1 cellular context compared by ENCODE assay signal in the genomic region with DNA sequence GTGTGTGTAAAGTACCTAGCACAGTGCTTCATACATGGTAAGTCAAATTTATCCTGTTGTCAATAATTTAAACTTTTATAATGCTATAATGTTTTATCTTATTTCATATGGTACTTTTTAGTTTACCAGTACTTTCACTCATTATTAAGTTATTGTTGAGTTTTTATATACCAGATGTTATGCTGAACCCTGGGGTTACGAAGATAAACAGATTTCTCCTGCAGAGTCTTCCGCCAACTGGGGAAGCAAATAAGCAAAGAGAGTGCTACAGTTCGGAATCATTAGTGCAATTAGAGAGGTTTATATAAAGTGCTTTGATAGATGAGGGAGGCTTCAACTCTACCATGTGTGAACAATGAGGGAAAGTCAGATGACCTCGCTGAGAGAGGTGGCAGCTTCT.
TF ChIP-seq lines count a peak whose summit lies in the region.

No MANE protein-coding gene starts in this region.

TF ChIP-seq in SK-N-SH, 30 proteins besides CTCF, POLR2A, EP300 and RAD21 (continued from another document):
- TF ChIP-seq, protein P1, sequence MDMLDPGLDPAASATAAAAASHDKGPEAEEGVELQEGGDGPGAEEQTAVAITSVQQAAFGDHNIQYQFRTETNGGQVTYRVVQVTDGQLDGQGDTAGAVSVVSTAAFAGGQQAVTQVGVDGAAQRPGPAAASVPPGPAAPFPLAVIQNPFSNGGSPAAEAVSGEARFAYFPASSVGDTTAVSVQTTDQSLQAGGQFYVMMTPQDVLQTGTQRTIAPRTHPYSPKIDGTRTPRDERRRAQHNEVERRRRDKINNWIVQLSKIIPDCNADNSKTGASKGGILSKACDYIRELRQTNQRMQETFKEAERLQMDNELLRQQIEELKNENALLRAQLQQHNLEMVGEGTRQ (IDR thresholded peaks at IDR 0.05; ENCODE audit: borderline replicate concordance, low read depth, low read length): no peak
- TF ChIP-seq FOXJ3 (CRISPR knock-in tag; IDR thresholded peaks at IDR 0.05): peak; percentile 55; the same call in 1 of the 2 replicates
- no peak for TF ChIP-seq MEF2A (IDR thresholded peaks at IDR 0.05; ENCODE audit: borderline replicate concordance, low read depth)
- TF ChIP-seq, protein P2, sequence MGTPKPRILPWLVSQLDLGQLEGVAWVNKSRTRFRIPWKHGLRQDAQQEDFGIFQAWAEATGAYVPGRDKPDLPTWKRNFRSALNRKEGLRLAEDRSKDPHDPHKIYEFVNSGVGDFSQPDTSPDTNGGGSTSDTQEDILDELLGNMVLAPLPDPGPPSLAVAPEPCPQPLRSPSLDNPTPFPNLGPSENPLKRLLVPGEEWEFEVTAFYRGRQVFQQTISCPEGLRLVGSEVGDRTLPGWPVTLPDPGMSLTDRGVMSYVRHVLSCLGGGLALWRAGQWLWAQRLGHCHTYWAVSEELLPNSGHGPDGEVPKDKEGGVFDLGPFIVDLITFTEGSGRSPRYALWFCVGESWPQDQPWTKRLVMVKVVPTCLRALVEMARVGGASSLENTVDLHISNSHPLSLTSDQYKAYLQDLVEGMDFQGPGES (IDR thresholded peaks at IDR 0.05; ENCODE audit: low read depth, low read length): no peak
- TF ChIP-seq YY1 (IDR thresholded peaks at IDR 0.05; ENCODE audit: low read depth): no peak
- TF ChIP-seq RCOR1 (IDR thresholded peaks at IDR 0.05; ENCODE audit: low read length): peak; percentile 86
- TF ChIP-seq FOSL2 (IDR thresholded peaks at IDR 0.05; ENCODE audit: borderline replicate concordance, low read depth): no peak
- TF ChIP-seq NFIC (IDR thresholded peaks at IDR 0.05; ENCODE audit: borderline replicate concordance): no peak
- TF ChIP-seq, protein P3, sequence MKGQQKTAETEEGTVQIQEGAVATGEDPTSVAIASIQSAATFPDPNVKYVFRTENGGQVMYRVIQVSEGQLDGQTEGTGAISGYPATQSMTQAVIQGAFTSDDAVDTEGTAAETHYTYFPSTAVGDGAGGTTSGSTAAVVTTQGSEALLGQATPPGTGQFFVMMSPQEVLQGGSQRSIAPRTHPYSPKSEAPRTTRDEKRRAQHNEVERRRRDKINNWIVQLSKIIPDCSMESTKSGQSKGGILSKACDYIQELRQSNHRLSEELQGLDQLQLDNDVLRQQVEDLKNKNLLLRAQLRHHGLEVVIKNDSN (IDR thresholded peaks at IDR 0.05; ENCODE audit: borderline replicate concordance, low read depth): no peak
- no peak for TF ChIP-seq EZH2phosphoT487 (IDR thresholded peaks at IDR 0.05; ENCODE audit: borderline replicate concordance, low read depth)
- TF ChIP-seq GABPA (IDR thresholded peaks at IDR 0.05; ENCODE audit: low read depth): no peak
- TF ChIP-seq POLR2AphosphoS5 (IDR thresholded peaks at IDR 0.05; ENCODE audit: low read depth, low read length): no peak
- TF ChIP-seq TAF1 (IDR thresholded peaks at IDR 0.05; ENCODE audit: borderline replicate concordance, low read depth, low read length): no peak
- TF ChIP-seq, protein P4, sequence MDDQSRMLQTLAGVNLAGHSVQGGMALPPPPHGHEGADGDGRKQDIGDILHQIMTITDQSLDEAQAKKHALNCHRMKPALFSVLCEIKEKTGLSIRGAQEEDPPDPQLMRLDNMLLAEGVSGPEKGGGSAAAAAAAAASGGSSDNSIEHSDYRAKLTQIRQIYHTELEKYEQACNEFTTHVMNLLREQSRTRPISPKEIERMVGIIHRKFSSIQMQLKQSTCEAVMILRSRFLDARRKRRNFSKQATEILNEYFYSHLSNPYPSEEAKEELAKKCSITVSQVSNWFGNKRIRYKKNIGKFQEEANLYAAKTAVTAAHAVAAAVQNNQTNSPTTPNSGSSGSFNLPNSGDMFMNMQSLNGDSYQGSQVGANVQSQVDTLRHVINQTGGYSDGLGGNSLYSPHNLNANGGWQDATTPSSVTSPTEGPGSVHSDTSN (IDR thresholded peaks at IDR 0.05): no peak
- TF ChIP-seq GATA2 (CRISPR knock-in tag; IDR thresholded peaks at IDR 0.05): peak; percentile 84
- TF ChIP-seq, protein P5, sequence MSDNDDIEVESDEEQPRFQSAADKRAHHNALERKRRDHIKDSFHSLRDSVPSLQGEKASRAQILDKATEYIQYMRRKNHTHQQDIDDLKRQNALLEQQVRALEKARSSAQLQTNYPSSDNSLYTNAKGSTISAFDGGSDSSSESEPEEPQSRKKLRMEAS (IDR thresholded peaks at IDR 0.05; ENCODE audit: low read depth): no peak
- TF ChIP-seq, protein P6, sequence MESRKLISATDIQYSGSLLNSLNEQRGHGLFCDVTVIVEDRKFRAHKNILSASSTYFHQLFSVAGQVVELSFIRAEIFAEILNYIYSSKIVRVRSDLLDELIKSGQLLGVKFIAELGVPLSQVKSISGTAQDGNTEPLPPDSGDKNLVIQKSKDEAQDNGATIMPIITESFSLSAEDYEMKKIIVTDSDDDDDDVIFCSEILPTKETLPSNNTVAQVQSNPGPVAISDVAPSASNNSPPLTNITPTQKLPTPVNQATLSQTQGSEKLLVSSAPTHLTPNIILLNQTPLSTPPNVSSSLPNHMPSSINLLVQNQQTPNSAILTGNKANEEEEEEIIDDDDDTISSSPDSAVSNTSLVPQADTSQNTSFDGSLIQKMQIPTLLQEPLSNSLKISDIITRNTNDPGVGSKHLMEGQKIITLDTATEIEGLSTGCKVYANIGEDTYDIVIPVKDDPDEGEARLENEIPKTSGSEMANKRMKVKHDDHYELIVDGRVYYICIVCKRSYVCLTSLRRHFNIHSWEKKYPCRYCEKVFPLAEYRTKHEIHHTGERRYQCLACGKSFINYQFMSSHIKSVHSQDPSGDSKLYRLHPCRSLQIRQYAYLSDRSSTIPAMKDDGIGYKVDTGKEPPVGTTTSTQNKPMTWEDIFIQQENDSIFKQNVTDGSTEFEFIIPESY (IDR thresholded peaks at IDR 0.05; ENCODE audit: borderline replicate concordance, low read depth): no peak
- TF ChIP-seq CHD2 (IDR thresholded peaks at IDR 0.05; ENCODE audit: low read length, partially characterized antibody): peak; percentile 81
- no peak for TF ChIP-seq JUND (IDR thresholded peaks at IDR 0.05)
- TF ChIP-seq, protein P7, sequence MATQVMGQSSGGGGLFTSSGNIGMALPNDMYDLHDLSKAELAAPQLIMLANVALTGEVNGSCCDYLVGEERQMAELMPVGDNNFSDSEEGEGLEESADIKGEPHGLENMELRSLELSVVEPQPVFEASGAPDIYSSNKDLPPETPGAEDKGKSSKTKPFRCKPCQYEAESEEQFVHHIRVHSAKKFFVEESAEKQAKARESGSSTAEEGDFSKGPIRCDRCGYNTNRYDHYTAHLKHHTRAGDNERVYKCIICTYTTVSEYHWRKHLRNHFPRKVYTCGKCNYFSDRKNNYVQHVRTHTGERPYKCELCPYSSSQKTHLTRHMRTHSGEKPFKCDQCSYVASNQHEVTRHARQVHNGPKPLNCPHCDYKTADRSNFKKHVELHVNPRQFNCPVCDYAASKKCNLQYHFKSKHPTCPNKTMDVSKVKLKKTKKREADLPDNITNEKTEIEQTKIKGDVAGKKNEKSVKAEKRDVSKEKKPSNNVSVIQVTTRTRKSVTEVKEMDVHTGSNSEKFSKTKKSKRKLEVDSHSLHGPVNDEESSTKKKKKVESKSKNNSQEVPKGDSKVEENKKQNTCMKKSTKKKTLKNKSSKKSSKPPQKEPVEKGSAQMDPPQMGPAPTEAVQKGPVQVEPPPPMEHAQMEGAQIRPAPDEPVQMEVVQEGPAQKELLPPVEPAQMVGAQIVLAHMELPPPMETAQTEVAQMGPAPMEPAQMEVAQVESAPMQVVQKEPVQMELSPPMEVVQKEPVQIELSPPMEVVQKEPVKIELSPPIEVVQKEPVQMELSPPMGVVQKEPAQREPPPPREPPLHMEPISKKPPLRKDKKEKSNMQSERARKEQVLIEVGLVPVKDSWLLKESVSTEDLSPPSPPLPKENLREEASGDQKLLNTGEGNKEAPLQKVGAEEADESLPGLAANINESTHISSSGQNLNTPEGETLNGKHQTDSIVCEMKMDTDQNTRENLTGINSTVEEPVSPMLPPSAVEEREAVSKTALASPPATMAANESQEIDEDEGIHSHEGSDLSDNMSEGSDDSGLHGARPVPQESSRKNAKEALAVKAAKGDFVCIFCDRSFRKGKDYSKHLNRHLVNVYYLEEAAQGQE (IDR thresholded peaks at IDR 0.05; ENCODE audit: low read depth, low read length): no peak
